Comparison of ENCODE assay signal across 17 cellular contexts in genomic region chrX:37844622-37845021, GRCh38. TPM values are rescaled to one million over a fixed set of nuclear protein-coding genes. Genes with fewer than 3 reads are reported as not detected.
DNase-seq lines count a peak whose midpoint lies in the region; ATAC-seq and TF ChIP-seq lines count a peak whose summit lies in the region.
"Had no signal": no experiment of that assay in that cellular context is flagged by ENCODE, and none has a peak within 500 bp of the region (broad histone marks: within the 10 kb centered on the region; RNA-seq: fewer than 3 reads in every experiment).

No MANE protein-coding gene starts in this region.

- no peak overlapping the region for H3K4me3 Mint-ChIP-seq in central memory CD8-positive, alpha-beta T cell
- H3K4me3 Mint-ChIP-seq in stimulated activated memory B cell treated with anti-CD40 and anti-IgM and Interleukin-4, amounts not matched to agents 10 μg/mL and 1 μg/mL and 100 μg/mL, for 72 hours, result no peak overlapping the region
- H3K4me3 Mint-ChIP-seq: IgD-negative memory B cell had no signal

- ATAC-seq in PC-3, result no peak
- no peak for ATAC-seq in central memory CD8-positive, alpha-beta T cell (replicated peaks; ENCODE audit: extremely low read depth, poor library complexity, severe bottlenecking)
- ATAC-seq in stimulated activated memory B cell treated with anti-CD40 and anti-IgM and Interleukin-4, amounts not matched to agents 10 μg/mL and 1 μg/mL and 100 μg/mL, for 72 hours, result no peak

- H3K36me3 Mint-ChIP-seq in central memory CD8-positive, alpha-beta T cell (ENCODE audit: insufficient read depth), result peaks cover 10% of the 10 kb centered on the region
- H3K36me3 Mint-ChIP-seq in stimulated activated memory B cell treated with anti-CD40 and anti-IgM and Interleukin-4, amounts not matched to agents 10 μg/mL and 1 μg/mL and 100 μg/mL, for 72 hours, result peaks cover 10% of the 10 kb centered on the region
- H3K36me3 Mint-ChIP-seq: IgD-negative memory B cell had no signal

- H2AFZ ChIP-seq in mammary epithelial cell (ENCODE audit: low read depth, low read length) (no peak overlapping the region), PC-3 (ENCODE audit: low read length) (no peak overlapping the region)

- TF ChIP-seq CTCF in mammary epithelial cell (conservative IDR thresholded peaks at IDR 0.05 in 1 of 2, IDR thresholded peaks at IDR 0.05 in 1 of 2; ENCODE audit: extremely low read depth in 1 of 2, insufficient read depth in 1 of 2, low read depth in 1 of 2, low read length in 2 of 2) (no peak), breast epithelium (IDR thresholded peaks at IDR 0.05) (no peak), PC-3 (conservative IDR thresholded peaks at IDR 0.05; ENCODE audit: low read depth, low read length) (no peak)

- POLR2A ChIA-PET in PC-3 (lab: Charles Lee; ENCODE audit: unreplicated experiment), result no interaction called here

- in situ Hi-C loops in mammary epithelial cell (cut with MboI; ENCODE audit: low sequenced_read_pairs in 2 of 2), result loop anchor here in 1 of 2 donors (25.0 kb wide), 1 partner anchor 307 kb away; no protein-coding TSS in a partner anchor

- H3K9ac ChIP-seq in mammary epithelial cell (ENCODE audit: insufficient read depth, low read length) (no peak overlapping the region), PC-3 (ENCODE audit: low read length) (no peak overlapping the region)
- H3K9ac ChIP-seq: BLaER1 treated with 17β-estradiol and CSF1 and Interleukin-3, amounts not matched to agents 10 nM and 100 nM had no signal

- H3K9me2 ChIP-seq in PC-3 (replicated peaks; ENCODE audit: low read length), result no peaks in the 10 kb centered on the region

- no peaks in the 10 kb centered on the region for H3F3A ChIP-seq in PC-3 (ENCODE audit: low read length, unreplicated experiment)

- H3K9me3 Mint-ChIP-seq in central memory CD8-positive, alpha-beta T cell, result no peaks in the 10 kb centered on the region
- H3K9me3 Mint-ChIP-seq in stimulated activated memory B cell treated with anti-CD40 and anti-IgM and Interleukin-4, amounts not matched to agents 10 μg/mL and 1 μg/mL and 100 μg/mL, for 72 hours, result no peaks in the 10 kb centered on the region
- H3K9me3 Mint-ChIP-seq: IgD-negative memory B cell had no signal

- no peak for TF ChIP-seq POLR2A in breast epithelium (IDR thresholded peaks at IDR 0.05)

- H3K27me3 ChIP-seq in mammary epithelial cell (ENCODE audit: insufficient read depth, low read length), result no peaks in the 10 kb centered on the region
- peaks cover 0 to 21% of the 10 kb centered on the region in 2 donors for H3K27me3 ChIP-seq in breast epithelium
- H3K27me3 ChIP-seq in PC-3 (ENCODE audit: low read length), result no peaks in the 10 kb centered on the region
- H3K27me3 ChIP-seq: SJSA1 had no signal

- peak overlapping the region; percentile 29 for H3K27ac Mint-ChIP-seq in central memory CD8-positive, alpha-beta T cell (ENCODE audit: low read depth)
- peak overlapping the region; percentile 46 for H3K27ac Mint-ChIP-seq in stimulated activated memory B cell treated with anti-CD40 and anti-IgM and Interleukin-4, amounts not matched to agents 10 μg/mL and 1 μg/mL and 100 μg/mL, for 72 hours
- H3K27ac Mint-ChIP-seq: IgD-negative memory B cell had no signal

- no peaks in the 10 kb centered on the region for H4K20me1 ChIP-seq in mammary epithelial cell (ENCODE audit: insufficient read depth, low read length)
- no peaks in the 10 kb centered on the region for H4K20me1 ChIP-seq in PC-3 (ENCODE audit: low read length)
- H4K20me1 ChIP-seq: BLaER1 treated with 17β-estradiol and CSF1 and Interleukin-3, amounts not matched to agents 10 nM and 100 nM had no signal

- dilution Hi-C loops in mammary epithelial cell (cut with HindIII; ENCODE audit: low sequenced_read_pairs), result no loop called here

- H3K79me2 ChIP-seq in mammary epithelial cell (ENCODE audit: insufficient read depth, low read length) (no peaks in the 10 kb centered on the region), PC-3 (ENCODE audit: low read length) (peaks cover 15% of the 10 kb centered on the region)

- H3K9me3 ChIP-seq in mammary epithelial cell (replicated peaks; ENCODE audit: insufficient read depth, low read length) (no peaks in the 10 kb centered on the region), breast epithelium (no peaks in the 10 kb centered on the region), PC-3 (ENCODE audit: low read length) (no peaks in the 10 kb centered on the region)
- H3K9me3 ChIP-seq: Caco-2, SJSA1 had no signal

- H3K4me1 Mint-ChIP-seq in central memory CD8-positive, alpha-beta T cell, result peaks cover 20% of the 10 kb centered on the region
- peaks cover 5% of the 10 kb centered on the region for H3K4me1 Mint-ChIP-seq in stimulated activated memory B cell treated with anti-CD40 and anti-IgM and Interleukin-4, amounts not matched to agents 10 μg/mL and 1 μg/mL and 100 μg/mL, for 72 hours

- BruUV-seq in mammary epithelial cell (replicated peaks; lab: Mats Ljungman, UMichigan) (no TSS peak), PC-3 (replicated peaks; lab: Mats Ljungman, UMichigan) (no TSS peak)

- CTCF ChIA-PET in mammary epithelial cell (lab: Charles Lee; ENCODE audit: low non-redundant PET), result no interaction called here
- CTCF ChIA-PET in PC-3 (lab: Charles Lee), result no interaction called here

- intact Hi-C loops in mammary epithelial cell (cut with micrococcal nuclease) (loop anchor here (5.0 kb wide), 1 partner anchor 78 kb away; no protein-coding TSS in a partner anchor), breast epithelium (cut with DNase I; ENCODE audit: low total_unique reads) (no loop called here), PC-3 (cut with micrococcal nuclease) (no loop called here)

- H3K27ac ChIP-seq in mammary epithelial cell (ENCODE audit: insufficient read depth, low read depth, low read length) (no peak overlapping the region), breast epithelium (no peak overlapping the region), PC-3 (ENCODE audit: low read length) (no peak overlapping the region)
- H3K27ac ChIP-seq: BLaER1 treated with 17β-estradiol and CSF1 and Interleukin-3, amounts not matched to agents 10 nM and 100 nM; SJSA1 had no signal

- H3K27me3 Mint-ChIP-seq in central memory CD8-positive, alpha-beta T cell, result no peaks in the 10 kb centered on the region
- H3K27me3 Mint-ChIP-seq in stimulated activated memory B cell treated with anti-CD40 and anti-IgM and Interleukin-4, amounts not matched to agents 10 μg/mL and 1 μg/mL and 100 μg/mL, for 72 hours, result no peaks in the 10 kb centered on the region

- H3K4me1 ChIP-seq in mammary epithelial cell (ENCODE audit: insufficient read depth, low read length) (no peaks in the 10 kb centered on the region), breast epithelium (no peaks in the 10 kb centered on the region), PC-3 (ENCODE audit: insufficient read depth, low read length) (peaks cover 31% of the 10 kb centered on the region)

- H3K4me3 ChIP-seq in mammary epithelial cell (replicated peaks in 1 of 3; ENCODE audit: insufficient read depth in 1 of 3, low read depth in 2 of 3, low read length in 3 of 3), result no peak overlapping the region
- no peak overlapping the region for H3K4me3 ChIP-seq in breast epithelium
- H3K4me3 ChIP-seq in PC-3 (ENCODE audit: low read length), result no peak overlapping the region
- H3K4me3 ChIP-seq: BLaER1 treated with 17β-estradiol and CSF1 and Interleukin-3, amounts not matched to agents 10 nM and 100 nM; SJSA1 had no signal

- H3K36me3 ChIP-seq in mammary epithelial cell (ENCODE audit: insufficient read depth, low read length), result no peaks in the 10 kb centered on the region
- no peaks in the 10 kb centered on the region for H3K36me3 ChIP-seq in breast epithelium
- H3K36me3 ChIP-seq in PC-3 (ENCODE audit: low read depth, low read length), result peaks cover 6% of the 10 kb centered on the region; the same call in 1 of the 2 replicates
- H3K36me3 ChIP-seq: SJSA1 had no signal

- H3K4me2 ChIP-seq in mammary epithelial cell (ENCODE audit: insufficient read depth, low read depth, low read length) (no peak overlapping the region), PC-3 (ENCODE audit: low read length) (peak overlapping the region; percentile 21; the same call in 1 of the 2 replicates)

- peak; percentile 73 for DNase-seq in mammary epithelial cell
- DNase-seq in breast epithelium (ENCODE audit: low spot score in 2 of 2), result no peak
- DNase-seq in PC-3, result no peak
- DNase-seq in central memory CD8-positive, alpha-beta T cell (ENCODE audit: low spot score in 2 of 2), result no peak
- no peak for DNase-seq in DMS114 treated with DMSO at 0.1 percent for 48 hours (lab: John Stamatoyannopoulos, UW; ENCODE audit: unreplicated experiment)
- no peak for DNase-seq in activated CD8-positive, alpha-beta memory T cell treated with anti-CD3 and anti-CD28 coated beads for 24 hours
- DNase-seq in AG20443 (ENCODE audit: low spot score), result no peak
- DNase-seq: Caco-2; DMS53; NCI-H187; NCI-H2171; NCI-H446; NK-92 treated with Interleukin-12 subunit alpha and Interleukin-12 subunit beta, amount 100 ng/mL, for 24 hours had no signal

RNA-seq across cellular contexts. Expression of gene DYNLT3, which starts 2.7 kb away (rescaled TPM):
- total RNA-seq in mammary epithelial cell (10 to 100 TPM; 36.8 to 47.3 TPM), breast epithelium (10 to 100 TPM; 37.0 to 40.0 (median 37.5) TPM), PC-3 (2014; rRNA removed) (29.6 and 44.0 TPM in 2 replicates)
- polyA plus RNA-seq in mammary epithelial cell, result 19.8 TPM
- 19.0 TPM for polyA minus RNA-seq in mammary epithelial cell
